Comparison of ENCODE assay signal across 24 cellular contexts in genomic region chr20:12723811-12724210, GRCh38.
"Had no signal": no experiment of that assay in that cellular context is flagged by ENCODE, and none has a peak within 500 bp of the region (broad histone marks: within the 10 kb centered on the region; RNA-seq: fewer than 3 reads in every experiment).

No MANE protein-coding gene starts in this region.

- ATAC-seq: left ventricle myocardium superior; naive thymus-derived CD4-positive, alpha-beta T cell; pancreas; stimulated activated naive B cell treated with anti-CD40 and anti-IgM and Interleukin-4, amounts not matched to agents 10 μg/mL and 1 μg/mL and 100 μg/mL, for 72 hours; upper lobe of right lung had no signal

- H3K4me1 ChIP-seq: esophagus muscularis mucosa, pancreas, prostate gland, suprapubic skin, tibial artery, upper lobe of right lung had no signal

- H3K36me3 ChIP-seq: brain microvascular endothelial cell, esophagus muscularis mucosa, pancreas, prostate gland, suprapubic skin, tibial artery, upper lobe of right lung, WERI-Rb-1 had no signal

- DNase-seq: activated CD4-positive, alpha-beta memory T cell treated with anti-CD3 and anti-CD28 coated beads for 36 hours; activated CD4-positive, alpha-beta T cell treated with anti-CD3 and anti-CD28 coated beads, Interleukin-2, amount 10 ng/mL, durations not matched to agents 24 days and 14 days; activated CD4-positive, CD25-positive, alpha-beta regulatory T cell treated with anti-CD3 and anti-CD28 coated beads, Interleukin-2, amount 50 U/mL, for 72 hours; activated CD8-positive, alpha-beta memory T cell treated with anti-CD3 and anti-CD28 coated beads, Interleukin-2, amount 50 U/mL, for 48 hours; activated gamma-delta T cell; activated naive CD4-positive, alpha-beta T cell treated with anti-CD3 and anti-CD28 coated beads, Interleukin-2, amount 10 ng/mL, durations not matched to agents 7 days and 5 days; activated T-cell treated with anti-CD3 and anti-CD28 coated beads, Interleukin-2, amount 50 U/mL, for 24 hours; amniotic stem cell; brain microvascular endothelial cell; endodermal cell; left ventricle myocardium superior; naive thymus-derived CD4-positive, alpha-beta T cell; nucleus accumbens; pancreas; stimulated activated CD4-positive, alpha-beta T cell treated with anti-CD3 and anti-CD28 coated beads, Interleukin-15, amount 100 ng/mL, for 24 hours; stimulated activated CD4-positive, alpha-beta T cell treated with anti-CD3 and anti-CD28 coated beads, Interleukin-2, amount 100 ng/mL, for 24 hours; stimulated activated naive B cell treated with anti-CD40 and anti-IgM and Interleukin-4, amounts not matched to agents 10 μg/mL and 1 μg/mL and 100 μg/mL, for 72 hours; tibial artery; upper lobe of right lung; WERI-Rb-1 had no signal

- H3K27ac ChIP-seq: brain microvascular endothelial cell, coronary artery, esophagus muscularis mucosa, pancreas, prostate gland, suprapubic skin, tibial artery, upper lobe of right lung, WERI-Rb-1 had no signal

- H3K4me3 ChIP-seq: coronary artery, esophagus muscularis mucosa, pancreas, prostate gland, suprapubic skin, tibial artery, upper lobe of right lung had no signal

- H3K27me3 ChIP-seq: brain microvascular endothelial cell, esophagus muscularis mucosa, pancreas, suprapubic skin, tibial artery, upper lobe of right lung had no signal

- H3K9me3 ChIP-seq: esophagus muscularis mucosa, pancreas, prostate gland, suprapubic skin, tibial artery, upper lobe of right lung had no signal
